ENCODE assay signal across 8 cellular contexts in genomic region chr16:31010539-31010938, GRCh38. TPM values are rescaled to one million over a fixed set of nuclear protein-coding genes. Genes with fewer than 3 reads are reported as not detected.
DNase-seq lines count a peak whose midpoint lies in the region; ATAC-seq and TF ChIP-seq lines count a peak whose summit lies in the region.

TSS of gene STX1B (minus strand) at chr16:31010638. CDS start at chr16:31010396, 242 bp downstream.

- DNase-seq in GM23338 (ENCODE audit: low spot score) (peak; percentile 96), cerebellar cortex (ENCODE audit: low spot score) (peak; percentile 85), osteocyte (ENCODE audit: extremely low spot score, unreplicated experiment) (no peak)

- H3K79me2 ChIP-seq in GM23338 (replicated peaks; ENCODE audit: insufficient read depth) = peaks cover 10% of the 10 kb centered on the region; the same call in 1 of the 2 replicates

- no peaks in the 10 kb centered on the region; the same call in 2 of the 3 replicates for H3K36me3 Mint-ChIP-seq in GM23338 (ENCODE audit: low read depth)
- H3K36me3 Mint-ChIP-seq in osteocyte (ENCODE audit: unreplicated experiment) = no peaks in the 10 kb centered on the region

- H3K36me3 ChIP-seq in GM23338 (ENCODE audit: insufficient read depth) = no peaks in the 10 kb centered on the region; the same call in 1 of the 2 replicates

- peak within 1 kb of the TSS; percentile 64 for H3K4me3 ChIP-seq in GM23338

- H3K27me3 Mint-ChIP-seq in GM23338 (ENCODE audit: insufficient read depth, low read depth, poor library complexity) (peaks cover 33% of the 10 kb centered on the region), osteocyte (ENCODE audit: unreplicated experiment) (peaks cover 16% of the 10 kb centered on the region)

- H3K4me1 ChIP-seq in GM23338 (ENCODE audit: insufficient read depth) = no peaks in the 10 kb centered on the region; the same call in 1 of the 2 replicates

- H3K9me3 Mint-ChIP-seq in GM23338 = no peaks in the 10 kb centered on the region; the same call in 1 of the 3 replicates
- no peaks in the 10 kb centered on the region for H3K9me3 Mint-ChIP-seq in osteocyte (ENCODE audit: unreplicated experiment)

- no peak for TF ChIP-seq CTCF in GM23338 (conservative IDR thresholded peaks at IDR 0.05; ENCODE audit: low read depth in 2 of 2)
- no peak for TF ChIP-seq CTCF in osteocyte (IDR thresholded peaks at IDR 0.05)

- H3K9me2 ChIP-seq in GM23338 (ENCODE audit: insufficient read depth) = no peaks in the 10 kb centered on the region

- no peak within 1 kb of the TSS for H3K27ac ChIP-seq in GM23338 (ENCODE audit: low read depth)

- H4K20me1 ChIP-seq in GM23338 (replicated peaks; ENCODE audit: insufficient read depth) = 0 out of 2 replicates have a peak, but pooled peaks cover 5% of the 10 kb centered on the region

- H3K4me2 ChIP-seq in GM23338 = peak within 1 kb of the TSS; percentile 84

- peak within 1 kb of the TSS; percentile 99 for H2AFZ ChIP-seq in GM23338

- H3K4me3 Mint-ChIP-seq in GM23338 (peak within 1 kb of the TSS; percentile 76), osteocyte (ENCODE audit: unreplicated experiment) (peak within 1 kb of the TSS; percentile 73)

- no peaks in the 10 kb centered on the region for H3K27me3 ChIP-seq in GM23338 (ENCODE audit: insufficient read depth)

- H3K27ac Mint-ChIP-seq in GM23338 (no peak within 1 kb of the TSS; the same call in 1 of the 2 replicates), osteocyte (ENCODE audit: unreplicated experiment) (no peak within 1 kb of the TSS)

- H3F3A ChIP-seq in GM23338 (replicated peaks; ENCODE audit: low read depth) = no peaks in the 10 kb centered on the region

- ATAC-seq in GM23338 (peak; percentile 68), HG03025 (IDR thresholded peaks at IDR 0.05; ENCODE audit: low FRiP score, unreplicated experiment) (no peak), GM19035 (IDR thresholded peaks at IDR 0.05; ENCODE audit: unreplicated experiment) (no peak), HG02870 (IDR thresholded peaks at IDR 0.05; ENCODE audit: unreplicated experiment) (no peak), GM19023 (IDR thresholded peaks at IDR 0.05; ENCODE audit: unreplicated experiment) (no peak)
- ATAC-seq in activated CD4-positive, CD25-positive, alpha-beta regulatory T cell treated with anti-CD3 and anti-CD28 coated beads, Interleukin-2, amount 50 U/mL, for 24 hours = peak; percentile 30 to 32

- H3K4me1 Mint-ChIP-seq in GM23338 (peaks cover 20% of the 10 kb centered on the region), osteocyte (ENCODE audit: unreplicated experiment) (peaks cover 10% of the 10 kb centered on the region)

TF ChIP-seq in GM23338, 12 proteins besides CTCF, POLR2A, EP300 and RAD21:
- no peak for TF ChIP-seq ZNF462 (CRISPR knock-in tag; IDR thresholded peaks at IDR 0.05)
- peak; percentile 41; the same call in 1 of the 2 replicates for TF ChIP-seq POLR2AphosphoS5 (IDR thresholded peaks at IDR 0.05; ENCODE audit: low read depth)
- 0 out of 2 replicates have a peak, but pooled peaks have one; percentile 54 for TF ChIP-seq ETS1 (IDR thresholded peaks at IDR 0.05)
- TF ChIP-seq REST (IDR thresholded peaks at IDR 0.05; ENCODE audit: unreplicated experiment) = no peak
- no peak for TF ChIP-seq CREB1 (CRISPR knock-in tag; IDR thresholded peaks at IDR 0.05; ENCODE audit: low read depth)

RNA-seq across cellular contexts. Expression of gene STX1B, which starts in this region (rescaled TPM):
- 7.2 and 9.5 TPM in 2 replicates for total RNA-seq in GM23338 (2014; rRNA removed; shearing (Covaris generic))
- 1.7 and 2.5 TPM in 2 replicates for polyA plus RNA-seq in GM23338 (2016; fragmentation: Nextera tagmentation; extraction: Ambion mirVana)
- 1.8 and 4.5 TPM in 2 replicates for total RNA-seq in osteocyte

Comparison
In these comparisons a context has a peak if more than half of its experiments do, and no peak if none do; other contexts are left out.
1. ATAC-seq: peak in GM23338 (single experiment) and activated CD4-positive, CD25-positive, alpha-beta regulatory T cell treated with anti-CD3 and anti-CD28 coated beads, Interleukin-2, amount 50 U/mL, for 24 hours (2 of 2); none in HG03025 (single experiment), GM19035 (single experiment), HG02870 (single experiment) and GM19023 (single experiment).